In genomic region chr18:68660355-68661183, GRCh38 we compare ENCODE assay signal across 8 cellular contexts. TPM values are rescaled to one million over a fixed set of nuclear protein-coding genes. Genes with fewer than 3 reads are reported as not detected.
DNase-seq lines count a peak whose midpoint lies in the region; ATAC-seq and TF ChIP-seq lines count a peak whose summit lies in the region.

No MANE protein-coding gene starts in this region.

- CTCF ChIA-PET in A673 (lab: Charles Lee) = interaction anchor here (0.6 to 1.8 kb wide), 3 partner anchors 151 to 811 kb away, joined by 3 to 8 read pairs (median 3); no protein-coding TSS in a partner anchor

- H3K27ac ChIP-seq in A673 (ENCODE audit: low read depth, low read length, poor library complexity, severe bottlenecking) = no peak overlapping the region
- H3K27ac ChIP-seq in brain microvascular endothelial cell = no peak overlapping the region
- no peak overlapping the region for H3K27ac ChIP-seq in liver (ENCODE audit: low read depth in 1 of 2, low read length in 2 of 2)

- in situ Hi-C loops in brain microvascular endothelial cell (cut with HindIII; ENCODE audit: low pct_ligation_motif_present, low sequenced_read_pairs) = no loop called here

- TF ChIP-seq RAD21 in liver (IDR thresholded peaks at IDR 0.05) = peak; percentile 71 to 74

- H3K36me3 ChIP-seq in A673 (ENCODE audit: insufficient read depth, low read length, poor library complexity, severe bottlenecking) = no peaks in the 10 kb centered on the region
- H3K36me3 ChIP-seq in brain microvascular endothelial cell (replicated peaks) = no peaks in the 10 kb centered on the region
- H3K36me3 ChIP-seq in liver (ENCODE audit: control insufficient read depth in 4 of 4, insufficient read depth in 3 of 4, low read depth in 1 of 4, low read length in 3 of 4) = no peaks in the 10 kb centered on the region

- TF ChIP-seq CTCF in A673 (conservative IDR thresholded peaks at IDR 0.05; ENCODE audit: low read depth, low read length) = peak; percentile 72
- TF ChIP-seq CTCF in brain microvascular endothelial cell (IDR thresholded peaks at IDR 0.05; ENCODE audit: low read depth, low read length, missing control alignments) = peak; percentile 29
- peak; percentile 48 for TF ChIP-seq CTCF in liver (IDR thresholded peaks at IDR 0.05; ENCODE audit: low read depth, low read length, missing input control)

- H3K4me1 ChIP-seq in A673 (ENCODE audit: insufficient read depth, low read length, poor library complexity, severe bottlenecking) (peaks cover 18% of the 10 kb centered on the region), liver (ENCODE audit: control insufficient read depth in 4 of 4, insufficient read depth in 4 of 4, low read length in 3 of 4) (peaks cover 0 to 2% (median 0%) of the 10 kb centered on the region in 4 donors)

- no TSS peak for BruUV-seq in A673 (replicated peaks; lab: Mats Ljungman, UMichigan)

- WGBS in liver = 28% methylated on average over 5 of the region's 5 CpGs

- ATAC-seq in GM18511 (IDR thresholded peaks at IDR 0.05; ENCODE audit: unreplicated experiment) (peak; percentile 55), HG03460 (IDR thresholded peaks at IDR 0.05; ENCODE audit: unreplicated experiment) (no peak)

- POLR2A ChIA-PET in A673 (lab: Charles Lee; ENCODE audit: low non-redundant PET) = interaction anchor here (0.7 kb wide), 1 partner anchor 1632 kb away, joined by 3 read pairs; no protein-coding TSS in a partner anchor

- H3K9me3 ChIP-seq in A673 (ENCODE audit: low read depth, low read length, poor library complexity, severe bottlenecking) (no peaks in the 10 kb centered on the region), liver (ENCODE audit: control insufficient read depth in 4 of 4, low read length in 3 of 4) (no peaks in the 10 kb centered on the region)

- H3K9ac ChIP-seq in liver (ENCODE audit: low read depth in 1 of 2, low read length in 2 of 2) = no peak overlapping the region

- no peak overlapping the region for H3K4me3 ChIP-seq in A673 (ENCODE audit: low read depth, low read length, poor library complexity, severe bottlenecking)
- no peak overlapping the region for H3K4me3 ChIP-seq in brain microvascular endothelial cell (ENCODE audit: low read depth, low read length)
- no peak overlapping the region for H3K4me3 ChIP-seq in liver (ENCODE audit: low read depth in 1 of 3, low read length in 3 of 3)

- H3K27me3 ChIP-seq in A673 (replicated peaks; ENCODE audit: insufficient read depth, low read depth, low read length, poor library complexity) (no peaks in the 10 kb centered on the region), brain microvascular endothelial cell (replicated peaks) (no peaks in the 10 kb centered on the region), liver (ENCODE audit: control insufficient read depth in 4 of 4, insufficient read depth in 4 of 4, low read length in 3 of 4) (peaks cover 0 to 6% (median 0%) of the 10 kb centered on the region in 4 donors)

- DNase-seq in A673 (ENCODE audit: low spot score) (peak; percentile 76), NCI-H446 (lab: John Stamatoyannopoulos, UW) (peak; percentile 12 to 53), brain microvascular endothelial cell (peak; percentile 7)
- DNase-seq in activated CD8-positive, alpha-beta memory T cell treated with anti-CD3 and anti-CD28 coated beads, Interleukin-2, amount 50 U/mL, for 4 hours = no peak
- no peak for DNase-seq in activated CD4-positive, alpha-beta T cell treated with anti-CD3 and anti-CD28 coated beads for 48 hours

- intact Hi-C loops in A673 (cut with micrococcal nuclease; ENCODE audit: unreplicated experiment) = loop anchor here (1.0 to 10.0 kb wide), 5 partner anchors 77 to 1443 kb away; partner anchors contain the start of gene DSEL

TF ChIP-seq in liver, 16 proteins besides CTCF, POLR2A, EP300 and RAD21:
- no peak for TF ChIP-seq RXRA (IDR thresholded peaks at IDR 0.05)
- TF ChIP-seq YY1 (IDR thresholded peaks at IDR 0.05) = no peak
- TF ChIP-seq FOXA1 (IDR thresholded peaks at IDR 0.05) = no peak
- no peak for TF ChIP-seq ZBTB33 (IDR thresholded peaks at IDR 0.05)
- no peak for TF ChIP-seq REST (IDR thresholded peaks at IDR 0.05)
- no peak for TF ChIP-seq SP1 (IDR thresholded peaks at IDR 0.05)
- TF ChIP-seq NR2F2 (IDR thresholded peaks at IDR 0.05) = no peak

RNA-seq across cellular contexts. Expression of gene TMX3, which starts 54.3 kb away (rescaled TPM):
- 56.0 and 58.7 TPM in 2 replicates for total RNA-seq in A673 (2021)
- total RNA-seq in liver = 10 to 100 TPM; 16.8 to 38.6 TPM
- polyA plus RNA-seq in liver = 10 to 100 TPM in 1 of 2 donors, 1 to 10 TPM in 1; 9.0 to 23.7 TPM

Comparison
In these comparisons a context has a peak if more than half of its experiments do, and no peak if none do; other contexts are left out.
1. DNase-seq: peak in A673 (single experiment), NCI-H446 (2 of 2) and brain microvascular endothelial cell (single experiment); none in activated CD8-positive, alpha-beta memory T cell treated with anti-CD3 and anti-CD28 coated beads, Interleukin-2, amount 50 U/mL, for 4 hours (single experiment) and activated CD4-positive, alpha-beta T cell treated with anti-CD3 and anti-CD28 coated beads for 48 hours (single experiment).
2. Peak in every context shown above with its lines, with median percentiles within 50 percentile points of each other: CTCF ChIP-seq.